13 cellular contexts compared by ENCODE assay signal in genomic region chr1:111364690-111365089, GRCh38.
DNase-seq lines count a peak whose midpoint lies in the region; FAIRE-seq and TF ChIP-seq lines count a peak whose summit lies in the region.
"Had no signal": no experiment of that assay in that cellular context is flagged by ENCODE, and none has a peak within 500 bp of the region (broad histone marks: within the 10 kb centered on the region; RNA-seq: fewer than 3 reads in every experiment).

No MANE protein-coding gene starts in this region.

- no peaks in the 10 kb centered on the region for H3K9me3 Mint-ChIP-seq in chondrocyte (ENCODE audit: low read depth)

- H3K4me3 ChIP-seq in HUES6 (ENCODE audit: low read depth, low read length) (no peak overlapping the region), mesodermal cell (ENCODE audit: extremely low read depth, insufficient read depth, low read length, poor library complexity, severe bottlenecking) (no peak overlapping the region), vagina (no peak overlapping the region)
- H3K4me3 ChIP-seq: suprapubic skin had no signal

- peak overlapping the region; percentile 81 for H3K9ac ChIP-seq in HUES6 (ENCODE audit: low read length)

- H3K27ac ChIP-seq in HUES6 (ENCODE audit: low read depth, low read length), result peak overlapping the region; percentile 95
- H3K27ac ChIP-seq in mesodermal cell (ENCODE audit: low read depth, low read length, severe bottlenecking), result peak overlapping the region; percentile 84
- no peak overlapping the region for H3K27ac ChIP-seq in vagina
- H3K27ac ChIP-seq: brain microvascular endothelial cell, suprapubic skin had no signal

- H3K36me3 Mint-ChIP-seq in chondrocyte (ENCODE audit: low read depth), result no peaks in the 10 kb centered on the region
- H3K36me3 Mint-ChIP-seq: activated CD8-positive, alpha-beta memory T cell treated with anti-CD3 and anti-CD28 coated beads, Interleukin-2, amount 10 ng/mL, durations not matched to agents 7 days and 5 days had no signal

- H3K27ac Mint-ChIP-seq in chondrocyte (ENCODE audit: unreplicated experiment), result peak overlapping the region; percentile 57
- H3K27ac Mint-ChIP-seq: activated CD8-positive, alpha-beta memory T cell treated with anti-CD3 and anti-CD28 coated beads, Interleukin-2, amount 10 ng/mL, durations not matched to agents 7 days and 5 days had no signal

- DNase-seq in ELF-1 (ENCODE audit: low read depth, low spot score) (peak; percentile 49), chondrocyte (ENCODE audit: low spot score) (no peak), GM12891 (ENCODE audit: insufficient read length, low spot score) (no peak), NCI-H1694 (lab: John Stamatoyannopoulos, UW) (no peak), vagina (ENCODE audit: extremely low spot score in 2 of 2) (no peak)
- DNase-seq in activated CD4-positive, alpha-beta T cell treated with anti-CD3 and anti-CD28 coated beads for 1 hour, result no peak
- DNase-seq: activated CD8-positive, alpha-beta memory T cell treated with anti-CD3 and anti-CD28 coated beads, Interleukin-2, amount 10 ng/mL, durations not matched to agents 7 days and 5 days; activated gamma-delta T cell treated with Interleukin-2 at 50 U/mL for 16 hours; brain microvascular endothelial cell; effector memory CD4-positive, alpha-beta T cell had no signal

- no peak overlapping the region for H3K4me3 Mint-ChIP-seq in chondrocyte (ENCODE audit: unreplicated experiment)
- H3K4me3 Mint-ChIP-seq: activated CD8-positive, alpha-beta memory T cell treated with anti-CD3 and anti-CD28 coated beads, Interleukin-2, amount 10 ng/mL, durations not matched to agents 7 days and 5 days had no signal

- H3K36me3 ChIP-seq in HUES6 (ENCODE audit: control insufficient read depth, insufficient read depth, low read length), result no peaks in the 10 kb centered on the region
- H3K36me3 ChIP-seq in mesodermal cell (ENCODE audit: control insufficient read depth, insufficient read depth, low read length), result no peaks in the 10 kb centered on the region
- H3K36me3 ChIP-seq in vagina, result no peaks in the 10 kb centered on the region
- H3K36me3 ChIP-seq: brain microvascular endothelial cell, suprapubic skin had no signal

- no peak for TF ChIP-seq CTCF in chondrocyte (IDR thresholded peaks at IDR 0.05)
- no peak for TF ChIP-seq CTCF in vagina (IDR thresholded peaks at IDR 0.05)

- FAIRE-seq in GM12891 (lab: Jason Lieb, UNC), result no peak

- H3K27me3 ChIP-seq in HUES6 (ENCODE audit: control insufficient read depth, insufficient read depth, low read length) (no peaks in the 10 kb centered on the region), vagina (no peaks in the 10 kb centered on the region)
- H3K27me3 ChIP-seq: brain microvascular endothelial cell had no signal

- H3K27me3 Mint-ChIP-seq in chondrocyte (ENCODE audit: low read depth), result peaks cover 8% of the 10 kb centered on the region

- H3K9me3 ChIP-seq in HUES6 (ENCODE audit: control insufficient read depth, insufficient read depth, low read depth, low read length), result no peaks in the 10 kb centered on the region
- no peaks in the 10 kb centered on the region for H3K9me3 ChIP-seq in mesodermal cell (ENCODE audit: control insufficient read depth, low read length)
- no peaks in the 10 kb centered on the region for H3K9me3 ChIP-seq in vagina
- H3K9me3 ChIP-seq: suprapubic skin had no signal

- 69 to 73% methylated on average over 3 of the region's 4 CpGs for WGBS in mesodermal cell (ENCODE audit: insufficient coverage in 2 of 2), 2 experiments

- peaks cover 14% of the 10 kb centered on the region for H3K4me1 Mint-ChIP-seq in chondrocyte (ENCODE audit: low read depth)

- peaks cover 48% of the 10 kb centered on the region for H3K4me1 ChIP-seq in HUES6 (ENCODE audit: control insufficient read depth, insufficient read depth, low read length)
- H3K4me1 ChIP-seq in mesodermal cell (ENCODE audit: control insufficient read depth, insufficient read depth, low read length, poor library complexity, severe bottlenecking), result peaks cover 44% of the 10 kb centered on the region
- no peaks in the 10 kb centered on the region for H3K4me1 ChIP-seq in vagina
- H3K4me1 ChIP-seq: suprapubic skin had no signal

- no peak for TF ChIP-seq POLR2A in GM12891 (IDR thresholded peaks at IDR 0.05; ENCODE audit: low read depth, low read length)
- no peak for TF ChIP-seq POLR2A in vagina (IDR thresholded peaks at IDR 0.05)

- intact Hi-C loops in vagina (cut with DNase I), result no loop called here

TF ChIP-seq in GM12891, 5 proteins besides CTCF, POLR2A, EP300 and RAD21:
- TF ChIP-seq TAF1 (IDR thresholded peaks at IDR 0.05; ENCODE audit: low read depth, low read length) (no peak), SPI1 (IDR thresholded peaks at IDR 0.05; ENCODE audit: low read depth, low read length) (no peak), PAX5 (IDR thresholded peaks at IDR 0.05; ENCODE audit: insufficient read depth, low read length, severe bottlenecking) (no peak), POLR2AphosphoS5 (IDR thresholded peaks at IDR 0.05; ENCODE audit: low read depth, low read length) (no peak), POU2F2 (IDR thresholded peaks at IDR 0.05; ENCODE audit: low read depth, low read length) (no peak)
